8 cellular contexts compared by ENCODE assay signal in genomic region chr21:42002421-42002958, GRCh38. TPM values are rescaled to one million over a fixed set of nuclear protein-coding genes. Genes with fewer than 3 reads are reported as not detected.
DNase-seq lines count a peak whose midpoint lies in the region; ATAC-seq and TF ChIP-seq lines count a peak whose summit lies in the region.

No MANE protein-coding gene starts in this region.

- in situ Hi-C loops in GM13977 (cut with MboI; ENCODE audit: low pct_unique_long_range_greater_than_20kb, low sequenced_read_pairs, unreplicated experiment) = no loop called here

- DNase-seq in GM13977 (ENCODE audit: low spot score) (peak; percentile 56), dermis blood vessel endothelial cell (peak; percentile 17), epidermal melanocyte (ENCODE audit: insufficient read length, low spot score) (no peak), posterior vena cava (ENCODE audit: low spot score) (no peak), HUDEP-2 (lab: John Stamatoyannopoulos, UW; ENCODE audit: unreplicated experiment in 76 of 76) (no peak)
- DNase-seq in stimulated activated CD8-positive, alpha-beta memory T cell treated with anti-CD3 and anti-CD28 coated beads, Interleukin-12 subunit alpha, Interleukin-12 subunit beta, amount 100 ng/mL, for 24 hours (ENCODE audit: extremely low read depth) = peak; percentile 46

- peak; percentile 86 for ATAC-seq in HG02798 (IDR thresholded peaks at IDR 0.05; ENCODE audit: poor library complexity, unreplicated experiment)
- peak; percentile 96 for ATAC-seq in activated CD4-positive, CD25-positive, alpha-beta regulatory T cell treated with anti-CD3 and anti-CD28 coated beads, Interleukin-2, amount 50 U/mL, for 24 hours

- no peak for TF ChIP-seq CTCF in GM13977 (IDR thresholded peaks at IDR 0.05; ENCODE audit: extremely low read depth, insufficient read depth, missing control alignments)

- intact Hi-C loops in posterior vena cava (cut with DNase I) = loop anchor here in 1 of 2 donors (10.0 kb wide), 1 partner anchor 78 kb away; no protein-coding TSS in a partner anchor

RNA-seq across cellular contexts. Expression of gene ZBTB21, which starts 7.7 kb away (rescaled TPM):
- total RNA-seq in dermis blood vessel endothelial cell (5.3 and 6.1 TPM in 2 replicates), posterior vena cava (10 to 100 TPM; 12.6 to 25.6 TPM)

RNA-seq across cellular contexts. Expression of gene C2CD2, which starts 48.7 kb away (rescaled TPM):
- 51.7 and 63.0 TPM in 2 replicates for total RNA-seq in dermis blood vessel endothelial cell
- total RNA-seq in posterior vena cava = 10 to 100 TPM; 28.0 to 43.1 TPM

Comparison
In these comparisons a context has a peak if more than half of its experiments do, and no peak if none do; other contexts are left out.
1. DNase-seq: peak in GM13977 (single experiment), dermis blood vessel endothelial cell (single experiment) and stimulated activated CD8-positive, alpha-beta memory T cell treated with anti-CD3 and anti-CD28 coated beads, Interleukin-12 subunit alpha, Interleukin-12 subunit beta, amount 100 ng/mL, for 24 hours (single experiment); none in epidermal melanocyte (single experiment), posterior vena cava (single experiment) and HUDEP-2 (0 of 76).